Comparison of ENCODE assay signal across 2 cellular contexts in the genomic region with DNA sequence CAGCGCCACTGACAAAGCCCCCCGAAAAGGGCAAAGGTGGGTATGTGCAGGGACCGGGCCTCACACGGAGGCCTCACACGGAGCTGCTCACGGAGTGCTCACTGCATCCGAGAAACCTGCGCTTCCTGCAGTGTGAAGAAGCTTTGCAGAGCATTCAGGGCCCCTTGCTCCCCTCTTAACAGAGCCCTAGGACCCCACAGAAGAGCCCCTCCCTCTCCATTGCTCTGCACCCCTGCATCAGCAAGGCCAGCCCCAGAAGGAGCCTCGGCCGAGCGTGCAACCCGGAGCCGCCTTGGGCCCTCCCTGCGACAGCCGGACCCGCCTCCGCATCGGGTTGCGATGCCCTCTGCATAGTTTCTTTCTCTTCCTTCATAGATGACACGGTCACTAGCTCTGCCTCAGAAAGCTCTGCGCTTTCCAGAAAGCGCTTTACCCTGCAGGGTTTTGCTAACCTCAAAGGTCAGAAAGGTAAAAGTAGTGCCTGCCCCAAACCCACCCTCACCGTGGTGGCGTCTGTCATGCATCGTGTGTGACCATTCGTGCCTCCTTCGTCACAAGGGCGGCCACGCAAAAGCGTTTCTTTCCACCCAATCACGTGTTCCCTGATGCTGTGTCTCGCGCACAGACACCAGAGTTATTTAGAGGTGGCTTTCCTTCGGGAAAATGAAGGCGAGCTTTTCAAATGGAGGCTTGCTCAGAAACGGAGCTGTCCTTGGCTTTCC.
TF ChIP-seq lines count a peak whose summit lies in the region.

No MANE protein-coding gene starts in this region.

TF ChIP-seq in GM23338, 12 proteins besides CTCF, POLR2A, EP300 and RAD21 (continues in another document):
- TF ChIP-seq, protein P1, sequence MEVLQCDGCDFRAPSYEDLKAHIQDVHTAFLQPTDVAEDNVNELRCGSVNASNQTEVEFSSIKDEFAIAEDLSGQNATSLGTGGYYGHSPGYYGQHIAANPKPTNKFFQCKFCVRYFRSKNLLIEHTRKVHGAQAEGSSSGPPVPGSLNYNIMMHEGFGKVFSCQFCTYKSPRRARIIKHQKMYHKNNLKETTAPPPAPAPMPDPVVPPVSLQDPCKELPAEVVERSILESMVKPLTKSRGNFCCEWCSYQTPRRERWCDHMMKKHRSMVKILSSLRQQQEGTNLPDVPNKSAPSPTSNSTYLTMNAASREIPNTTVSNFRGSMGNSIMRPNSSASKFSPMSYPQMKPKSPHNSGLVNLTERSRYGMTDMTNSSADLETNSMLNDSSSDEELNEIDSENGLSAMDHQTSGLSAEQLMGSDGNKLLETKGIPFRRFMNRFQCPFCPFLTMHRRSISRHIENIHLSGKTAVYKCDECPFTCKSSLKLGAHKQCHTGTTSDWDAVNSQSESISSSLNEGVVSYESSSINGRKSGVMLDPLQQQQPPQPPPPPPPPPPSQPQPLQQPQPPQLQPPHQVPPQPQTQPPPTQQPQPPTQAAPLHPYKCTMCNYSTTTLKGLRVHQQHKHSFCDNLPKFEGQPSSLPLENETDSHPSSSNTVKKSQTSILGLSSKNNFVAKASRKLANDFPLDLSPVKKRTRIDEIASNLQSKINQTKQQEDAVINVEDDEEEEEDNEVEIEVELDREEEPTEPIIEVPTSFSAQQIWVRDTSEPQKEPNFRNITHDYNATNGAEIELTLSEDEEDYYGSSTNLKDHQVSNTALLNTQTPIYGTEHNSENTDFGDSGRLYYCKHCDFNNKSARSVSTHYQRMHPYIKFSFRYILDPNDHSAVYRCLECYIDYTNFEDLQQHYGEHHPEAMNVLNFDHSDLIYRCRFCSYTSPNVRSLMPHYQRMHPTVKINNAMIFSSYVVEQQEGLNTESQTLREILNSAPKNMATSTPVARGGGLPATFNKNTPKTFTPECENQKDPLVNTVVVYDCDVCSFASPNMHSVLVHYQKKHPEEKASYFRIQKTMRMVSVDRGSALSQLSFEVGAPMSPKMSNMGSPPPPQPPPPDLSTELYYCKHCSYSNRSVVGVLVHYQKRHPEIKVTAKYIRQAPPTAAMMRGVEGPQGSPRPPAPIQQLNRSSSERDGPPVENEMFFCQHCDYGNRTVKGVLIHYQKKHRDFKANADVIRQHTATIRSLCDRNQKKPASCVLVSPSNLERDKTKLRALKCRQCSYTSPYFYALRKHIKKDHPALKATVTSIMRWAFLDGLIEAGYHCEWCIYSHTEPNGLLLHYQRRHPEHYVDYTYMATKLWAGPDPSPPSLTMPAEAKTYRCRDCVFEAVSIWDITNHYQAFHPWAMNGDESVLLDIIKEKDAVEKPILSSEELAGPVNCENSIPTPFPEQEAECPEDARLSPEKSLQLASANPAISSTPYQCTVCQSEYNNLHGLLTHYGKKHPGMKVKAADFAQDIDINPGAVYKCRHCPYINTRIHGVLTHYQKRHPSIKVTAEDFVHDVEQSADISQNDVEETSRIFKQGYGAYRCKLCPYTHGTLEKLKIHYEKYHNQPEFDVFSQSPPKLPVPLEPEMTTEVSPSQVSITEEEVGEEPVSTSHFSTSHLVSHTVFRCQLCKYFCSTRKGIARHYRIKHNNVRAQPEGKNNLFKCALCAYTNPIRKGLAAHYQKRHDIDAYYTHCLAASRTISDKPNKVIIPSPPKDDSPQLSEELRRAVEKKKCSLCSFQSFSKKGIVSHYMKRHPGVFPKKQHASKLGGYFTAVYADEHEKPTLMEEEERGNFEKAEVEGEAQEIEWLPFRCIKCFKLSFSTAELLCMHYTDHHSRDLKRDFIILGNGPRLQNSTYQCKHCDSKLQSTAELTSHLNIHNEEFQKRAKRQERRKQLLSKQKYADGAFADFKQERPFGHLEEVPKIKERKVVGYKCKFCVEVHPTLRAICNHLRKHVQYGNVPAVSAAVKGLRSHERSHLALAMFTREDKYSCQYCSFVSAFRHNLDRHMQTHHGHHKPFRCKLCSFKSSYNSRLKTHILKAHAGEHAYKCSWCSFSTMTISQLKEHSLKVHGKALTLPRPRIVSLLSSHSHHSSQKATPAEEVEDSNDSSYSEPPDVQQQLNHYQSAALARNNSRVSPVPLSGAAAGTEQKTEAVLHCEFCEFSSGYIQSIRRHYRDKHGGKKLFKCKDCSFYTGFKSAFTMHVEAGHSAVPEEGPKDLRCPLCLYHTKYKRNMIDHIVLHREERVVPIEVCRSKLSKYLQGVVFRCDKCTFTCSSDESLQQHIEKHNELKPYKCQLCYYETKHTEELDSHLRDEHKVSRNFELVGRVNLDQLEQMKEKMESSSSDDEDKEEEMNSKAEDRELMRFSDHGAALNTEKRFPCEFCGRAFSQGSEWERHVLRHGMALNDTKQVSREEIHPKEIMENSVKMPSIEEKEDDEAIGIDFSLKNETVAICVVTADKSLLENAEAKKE (CRISPR knock-in tag; IDR thresholded peaks at IDR 0.05) = no peak
- TF ChIP-seq POLR2AphosphoS5 (IDR thresholded peaks at IDR 0.05; ENCODE audit: low read depth) (peak; percentile 43; the same call in 1 of the 2 replicates), STAT1 (IDR thresholded peaks at IDR 0.05; ENCODE audit: unreplicated experiment) (no peak), EZH2 (IDR thresholded peaks at IDR 0.05; ENCODE audit: low read depth, unreplicated experiment) (no peak), ZNF331 (CRISPR knock-in tag; IDR thresholded peaks at IDR 0.05; ENCODE audit: low read depth) (no peak)
- TF ChIP-seq, protein P2, sequence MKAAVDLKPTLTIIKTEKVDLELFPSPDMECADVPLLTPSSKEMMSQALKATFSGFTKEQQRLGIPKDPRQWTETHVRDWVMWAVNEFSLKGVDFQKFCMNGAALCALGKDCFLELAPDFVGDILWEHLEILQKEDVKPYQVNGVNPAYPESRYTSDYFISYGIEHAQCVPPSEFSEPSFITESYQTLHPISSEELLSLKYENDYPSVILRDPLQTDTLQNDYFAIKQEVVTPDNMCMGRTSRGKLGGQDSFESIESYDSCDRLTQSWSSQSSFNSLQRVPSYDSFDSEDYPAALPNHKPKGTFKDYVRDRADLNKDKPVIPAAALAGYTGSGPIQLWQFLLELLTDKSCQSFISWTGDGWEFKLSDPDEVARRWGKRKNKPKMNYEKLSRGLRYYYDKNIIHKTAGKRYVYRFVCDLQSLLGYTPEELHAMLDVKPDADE (IDR thresholded peaks at IDR 0.05) = no peak
- TF ChIP-seq, protein P3, sequence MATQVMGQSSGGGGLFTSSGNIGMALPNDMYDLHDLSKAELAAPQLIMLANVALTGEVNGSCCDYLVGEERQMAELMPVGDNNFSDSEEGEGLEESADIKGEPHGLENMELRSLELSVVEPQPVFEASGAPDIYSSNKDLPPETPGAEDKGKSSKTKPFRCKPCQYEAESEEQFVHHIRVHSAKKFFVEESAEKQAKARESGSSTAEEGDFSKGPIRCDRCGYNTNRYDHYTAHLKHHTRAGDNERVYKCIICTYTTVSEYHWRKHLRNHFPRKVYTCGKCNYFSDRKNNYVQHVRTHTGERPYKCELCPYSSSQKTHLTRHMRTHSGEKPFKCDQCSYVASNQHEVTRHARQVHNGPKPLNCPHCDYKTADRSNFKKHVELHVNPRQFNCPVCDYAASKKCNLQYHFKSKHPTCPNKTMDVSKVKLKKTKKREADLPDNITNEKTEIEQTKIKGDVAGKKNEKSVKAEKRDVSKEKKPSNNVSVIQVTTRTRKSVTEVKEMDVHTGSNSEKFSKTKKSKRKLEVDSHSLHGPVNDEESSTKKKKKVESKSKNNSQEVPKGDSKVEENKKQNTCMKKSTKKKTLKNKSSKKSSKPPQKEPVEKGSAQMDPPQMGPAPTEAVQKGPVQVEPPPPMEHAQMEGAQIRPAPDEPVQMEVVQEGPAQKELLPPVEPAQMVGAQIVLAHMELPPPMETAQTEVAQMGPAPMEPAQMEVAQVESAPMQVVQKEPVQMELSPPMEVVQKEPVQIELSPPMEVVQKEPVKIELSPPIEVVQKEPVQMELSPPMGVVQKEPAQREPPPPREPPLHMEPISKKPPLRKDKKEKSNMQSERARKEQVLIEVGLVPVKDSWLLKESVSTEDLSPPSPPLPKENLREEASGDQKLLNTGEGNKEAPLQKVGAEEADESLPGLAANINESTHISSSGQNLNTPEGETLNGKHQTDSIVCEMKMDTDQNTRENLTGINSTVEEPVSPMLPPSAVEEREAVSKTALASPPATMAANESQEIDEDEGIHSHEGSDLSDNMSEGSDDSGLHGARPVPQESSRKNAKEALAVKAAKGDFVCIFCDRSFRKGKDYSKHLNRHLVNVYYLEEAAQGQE (IDR thresholded peaks at IDR 0.05; ENCODE audit: unreplicated experiment) = no peak

TF ChIP-seq in IMR-90, 13 proteins besides CTCF, POLR2A, EP300 and RAD21:
- TF ChIP-seq RCOR1 (IDR thresholded peaks at IDR 0.05; ENCODE audit: insufficient replicate concordance, low read length) = no peak
- no peak for TF ChIP-seq SMC3 (IDR thresholded peaks at IDR 0.05; ENCODE audit: low read depth, low read length)
- TF ChIP-seq MXI1 (IDR thresholded peaks at IDR 0.05; ENCODE audit: borderline replicate concordance, low read depth, low read length) = no peak
- TF ChIP-seq CEBPB (IDR thresholded peaks at IDR 0.05; ENCODE audit: low read depth, low read length) = no peak
